8 cellular contexts compared by ENCODE assay signal in the genomic region with DNA sequence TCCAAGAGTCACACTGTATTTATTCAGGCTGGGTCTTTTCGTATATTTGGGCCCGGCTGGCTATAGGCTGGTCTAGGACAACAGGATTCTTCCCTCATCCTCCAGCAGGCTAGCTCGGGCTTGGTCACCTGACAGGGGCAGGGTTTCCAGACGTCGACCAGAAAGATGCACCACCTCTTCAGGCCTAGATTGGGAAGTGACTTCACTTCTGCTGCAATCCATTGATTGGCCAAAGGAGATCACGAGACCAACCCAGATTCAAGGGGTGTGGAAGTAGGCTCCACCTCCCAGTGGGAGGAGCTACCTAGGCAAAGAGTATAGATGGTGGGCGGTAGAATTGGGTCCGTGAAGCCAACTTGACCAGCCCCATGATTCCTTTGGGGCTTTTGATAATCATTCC.
A peak's percentile ranks its signal among the peaks of the same experiment; 100 is the strongest.
DNase-seq lines count a peak whose midpoint lies in the region; ATAC-seq, FAIRE-seq and TF ChIP-seq lines count a peak whose summit lies in the region.
"Not testable (repeated sequence)": the region's sequence is repeated elsewhere in the genome, so short reads cannot be mapped to it uniquely, and the experiment has no call there.

No MANE protein-coding gene starts in this region.

- not testable (repeated sequence) for H3K27me3 Mint-ChIP-seq in T-helper 17 cell; activated T-helper 17 cell treated with anti-CD3 and anti-CD28 coated beads, Interleukin-2, amount 50 U/mL, for 72 hours; effector memory CD8-positive, alpha-beta T cell; memory B cell

- WGBS in A549 (ENCODE audit: missing lambda C conversion rate) = 80% methylated on average over 1 of the region's 8 CpGs

- not testable (repeated sequence) for TF ChIP-seq RAD21 in A549 (conservative IDR thresholded peaks at IDR 0.05 in 1 of 2, IDR thresholded peaks at IDR 0.05 in 1 of 2)

- not testable (repeated sequence) for TF ChIP-seq EP300 in A549 (IDR thresholded peaks at IDR 0.05)

- not testable (repeated sequence) for H3K4me2 ChIP-seq in A549

- peak; percentile 75 to 89 for ATAC-seq in A549
- ATAC-seq in GM18907 (IDR thresholded peaks at IDR 0.05; ENCODE audit: unreplicated experiment) = peak; percentile 45
- ATAC-seq in HG02973 (IDR thresholded peaks at IDR 0.05; ENCODE audit: unreplicated experiment) = peak; percentile 45
- peak; percentile 90 for ATAC-seq in T-helper 17 cell
- peak; percentile 96 for ATAC-seq in activated T-helper 17 cell treated with anti-CD3 and anti-CD28 coated beads, Interleukin-2, amount 50 U/mL, for 72 hours (replicated peaks)
- peak; percentile 70 for ATAC-seq in effector memory CD8-positive, alpha-beta T cell (replicated peaks)
- ATAC-seq in memory B cell (ENCODE audit: low read depth) = peak; percentile 90
- peak; percentile 72 for ATAC-seq in stimulated activated naive CD8-positive, alpha-beta T cell treated with anti-CD3 and anti-CD28 coated beads, Interleukin-15, Interleukin-2, amounts not matched to agents 100 U/mL and 50 U/mL, for 24 hours

- not testable (repeated sequence) for H3K36me3 Mint-ChIP-seq in T-helper 17 cell (ENCODE audit: low read depth); activated T-helper 17 cell treated with anti-CD3 and anti-CD28 coated beads, Interleukin-2, amount 50 U/mL, for 72 hours (ENCODE audit: low read depth); effector memory CD8-positive, alpha-beta T cell (ENCODE audit: insufficient read depth); memory B cell

- TF ChIP-seq POLR2A in A549 (IDR thresholded peaks at IDR 0.05; ENCODE audit: low read length) = not testable (repeated sequence)

- CTCF ChIA-PET in A549 (lab: Yijun Ruan, JAX) = not testable (repeated sequence)

- not testable (repeated sequence) for H3K4me1 Mint-ChIP-seq in T-helper 17 cell; activated T-helper 17 cell treated with anti-CD3 and anti-CD28 coated beads, Interleukin-2, amount 50 U/mL, for 72 hours; effector memory CD8-positive, alpha-beta T cell (ENCODE audit: low read depth in 2 of 2); memory B cell

- not testable (repeated sequence) for H3K4me3 Mint-ChIP-seq in T-helper 17 cell; activated T-helper 17 cell treated with anti-CD3 and anti-CD28 coated beads, Interleukin-2, amount 50 U/mL, for 72 hours; effector memory CD8-positive, alpha-beta T cell; memory B cell

- H3K9me3 Mint-ChIP-seq in activated T-helper 17 cell treated with anti-CD3 and anti-CD28 coated beads, Interleukin-2, amount 50 U/mL, for 72 hours; effector memory CD8-positive, alpha-beta T cell; memory B cell: not testable (repeated sequence)

- H3K4me1 ChIP-seq in A549 = not testable (repeated sequence)

- not testable (repeated sequence) for TF ChIP-seq CTCF in A549 (IDR thresholded peaks at IDR 0.05)

- H3K4me3 ChIP-seq in A549 = not testable (repeated sequence)

- POLR2A ChIA-PET in A549 (lab: Yijun Ruan, JAX) = not testable (repeated sequence)

- not testable (repeated sequence) for H3K27ac ChIP-seq in A549

- not testable (repeated sequence) for DNase-seq in A549 (ENCODE audit: low read depth in 1 of 2, low spot score in 1 of 2); T-helper 17 cell; effector memory CD8-positive, alpha-beta T cell; memory B cell (ENCODE audit: low spot score in 2 of 2); stimulated activated naive CD8-positive, alpha-beta T cell treated with anti-CD3 and anti-CD28 coated beads, Interleukin-15, Interleukin-2, amounts not matched to agents 100 U/mL and 50 U/mL, for 24 hours

- H3K27ac Mint-ChIP-seq in T-helper 17 cell; activated T-helper 17 cell treated with anti-CD3 and anti-CD28 coated beads, Interleukin-2, amount 50 U/mL, for 72 hours; effector memory CD8-positive, alpha-beta T cell; memory B cell: not testable (repeated sequence)

- not testable (repeated sequence) for H3K9me3 ChIP-seq in A549; T-helper 17 cell (ENCODE audit: control insufficient read depth, low read length, poor library complexity, severe bottlenecking)

- FAIRE-seq in A549 (lab: Jason Lieb, UNC) = not testable (repeated sequence)

Comparison
In these comparisons a context has a peak if more than half of its experiments do, and no peak if none do; other contexts are left out.
1. ATAC-seq: peak in every context shown above with its lines; median percentile 96 in activated T-helper 17 cell treated with anti-CD3 and anti-CD28 coated beads, Interleukin-2, amount 50 U/mL, for 72 hours; 90 in T-helper 17 cell; 90 in memory B cell; 82 in A549; 72 in stimulated activated naive CD8-positive, alpha-beta T cell treated with anti-CD3 and anti-CD28 coated beads, Interleukin-15, Interleukin-2, amounts not matched to agents 100 U/mL and 50 U/mL, for 24 hours; 70 in effector memory CD8-positive, alpha-beta T cell; 45 in GM18907; 45 in HG02973.